In genomic region chr17:27628376-27628775, GRCh38 we compare ENCODE assay signal across 18 cellular contexts. TPM values are rescaled to one million over a fixed set of nuclear protein-coding genes. Genes with fewer than 3 reads are reported as not detected.
DNase-seq lines count a peak whose midpoint lies in the region; ATAC-seq, FAIRE-seq and TF ChIP-seq lines count a peak whose summit lies in the region.
"Had no signal": no experiment of that assay in that cellular context is flagged by ENCODE, and none has a peak within 500 bp of the region (broad histone marks: within the 10 kb centered on the region; RNA-seq: fewer than 3 reads in every experiment).

No MANE protein-coding gene starts in this region.

- no peak overlapping the region for H3K9ac ChIP-seq in GM12878 (ENCODE audit: control insufficient read depth, insufficient read depth, low read length)
- H3K9ac ChIP-seq: GM23248, KMS-11 had no signal

- H3K27ac Mint-ChIP-seq in activated CD8-positive, alpha-beta memory T cell treated with anti-CD3 and anti-CD28 coated beads, Interleukin-2, amount 10 ng/mL, durations not matched to agents 7 days and 5 days, result peak overlapping the region; percentile 35
- peak overlapping the region; percentile 3 for H3K27ac Mint-ChIP-seq in CD4-positive, alpha-beta T cell

- H3K27me3 ChIP-seq in CD4-positive, alpha-beta T cell (ENCODE audit: control insufficient read depth, insufficient read depth, low read length), result no peaks in the 10 kb centered on the region
- no peaks in the 10 kb centered on the region for H3K27me3 ChIP-seq in GM12878 (replicated peaks in 1 of 2; ENCODE audit: control insufficient read depth in 2 of 2, insufficient read depth in 2 of 2, low read length in 1 of 2)

- H3K36me3 Mint-ChIP-seq in activated CD8-positive, alpha-beta memory T cell treated with anti-CD3 and anti-CD28 coated beads, Interleukin-2, amount 10 ng/mL, durations not matched to agents 7 days and 5 days, result peaks cover 24% of the 10 kb centered on the region
- H3K36me3 Mint-ChIP-seq in CD4-positive, alpha-beta T cell (ENCODE audit: low read depth), result peaks cover 10% of the 10 kb centered on the region

- H3K27ac ChIP-seq in CD4-positive, alpha-beta T cell (ENCODE audit: low read depth, low read length), result no peak overlapping the region
- no peak overlapping the region for H3K27ac ChIP-seq in GM12878 (ENCODE audit: control insufficient read depth, insufficient read depth)
- H3K27ac ChIP-seq: GM23248, HL-60, KMS-11 had no signal

- no peak overlapping the region for H3K4me3 Mint-ChIP-seq in activated CD8-positive, alpha-beta memory T cell treated with anti-CD3 and anti-CD28 coated beads, Interleukin-2, amount 10 ng/mL, durations not matched to agents 7 days and 5 days
- peak overlapping the region; percentile 28 for H3K4me3 Mint-ChIP-seq in CD4-positive, alpha-beta T cell

- SMC1A ChIA-PET in GM12878 (lab: Charles Lee; ENCODE audit: uncharacterized antibody, unreplicated experiment), result no interaction called here

- peaks cover 7% of the 10 kb centered on the region for H3K4me1 ChIP-seq in GM12878 (ENCODE audit: control insufficient read depth, insufficient read depth, low read length)
- H3K4me1 ChIP-seq: HAP-1 had no signal

- WGBS in GM12878 (ENCODE audit: insufficient coverage, insufficient replicate concordance, low lambda C conversion rate, missing lambda C conversion rate), result 98% methylated on average over 5 of the region's 5 CpGs

- no peaks in the 10 kb centered on the region for H3K9me3 Mint-ChIP-seq in activated CD8-positive, alpha-beta memory T cell treated with anti-CD3 and anti-CD28 coated beads, Interleukin-2, amount 10 ng/mL, durations not matched to agents 7 days and 5 days (ENCODE audit: low read depth)
- H3K9me3 Mint-ChIP-seq in CD4-positive, alpha-beta T cell, result no peaks in the 10 kb centered on the region

- no peak for TF ChIP-seq CTCF in CD4-positive, alpha-beta T cell (IDR thresholded peaks at IDR 0.05)
- TF ChIP-seq CTCF in GM12878 (IDR thresholded peaks at IDR 0.05 in 2 of 3, conservative IDR thresholded peaks at IDR 0.05 in 1 of 3; ENCODE audit: control insufficient read depth in 2 of 3, extremely low read depth in 1 of 3, insufficient read depth in 1 of 3, low read depth in 3 of 3, low read length in 3 of 3), result no peak

- no peak for TF ChIP-seq POLR2A in GM12878 (IDR thresholded peaks at IDR 0.05; ENCODE audit: low read depth, low read length)

- intact Hi-C loops in CD4-positive, alpha-beta T cell (cut with DNase I, micrococcal nuclease), result no loop called here
- intact Hi-C loops in GM12878 (cut with micrococcal nuclease; ENCODE audit: unreplicated experiment), result no loop called here

- no peak overlapping the region for H2AFZ ChIP-seq in GM12878 (ENCODE audit: control insufficient read depth, low read depth, low read length)
- H2AFZ ChIP-seq: GM23248 had no signal

- POLR2A ChIA-PET in CD4-positive, alpha-beta T cell (lab: Charles Lee), result no interaction called here
- POLR2A ChIA-PET in GM12878 (lab: Charles Lee), result no interaction called here

- FAIRE-seq in GM12878 (lab: Jason Lieb, UNC), result no peak
- FAIRE-seq: RCC 7860 had no signal

- CTCF ChIA-PET in activated CD8-positive, alpha-beta memory T cell treated with anti-CD3 and anti-CD28 coated beads, Interleukin-2, amount 10 ng/mL, durations not matched to agents 7 days and 5 days (lab: Charles Lee), result interaction anchor here (0.9 to 1.9 kb wide), 4 partner anchors 18 to 390 kb away, joined by 3 to 5 read pairs (median 3); no protein-coding TSS in a partner anchor
- CTCF ChIA-PET in CD4-positive, alpha-beta T cell (lab: Charles Lee), result no interaction called here
- CTCF ChIA-PET in GM12878 (lab: Yijun Ruan, JAX), result no interaction called here

- H3K4me2 ChIP-seq in GM12878 (ENCODE audit: control insufficient read depth, insufficient read depth), result no peak overlapping the region
- H3K4me2 ChIP-seq: KMS-11 had no signal

- in situ Hi-C loops in GM12878 (cut with MboI), result no loop called here

- TF ChIP-seq RAD21 in GM12878 (IDR thresholded peaks at IDR 0.05; ENCODE audit: insufficient read depth, low read depth, low read length), result no peak

- peaks cover 25% of the 10 kb centered on the region for H3K79me2 ChIP-seq in GM12878 (ENCODE audit: control insufficient read depth, insufficient read depth, low read length)

- no peak for TF ChIP-seq EP300 in GM12878 (IDR thresholded peaks at IDR 0.05; ENCODE audit: borderline replicate concordance in 1 of 2, control insufficient read depth in 1 of 2, low read depth in 2 of 2, low read length in 2 of 2)

- peak; percentile 26 for ATAC-seq in activated CD8-positive, alpha-beta memory T cell treated with anti-CD3 and anti-CD28 coated beads, Interleukin-2, amount 10 ng/mL, durations not matched to agents 7 days and 5 days
- no peak for ATAC-seq in CD4-positive, alpha-beta T cell (ENCODE audit: poor library complexity)
- ATAC-seq in GM12878, result no peak
- no peak for ATAC-seq in HG03457 (IDR thresholded peaks at IDR 0.05; ENCODE audit: unreplicated experiment)
- ATAC-seq: Right ventricle myocardium inferior had no signal

- H4K20me1 ChIP-seq in GM12878 (ENCODE audit: control insufficient read depth, insufficient read depth), result no peaks in the 10 kb centered on the region

- H3K9me3 ChIP-seq in CD4-positive, alpha-beta T cell (ENCODE audit: control insufficient read depth, low read length), result no peaks in the 10 kb centered on the region
- no peaks in the 10 kb centered on the region; the same call in 2 of the 3 replicates for H3K9me3 ChIP-seq in GM12878 (replicated peaks; ENCODE audit: control insufficient read depth, insufficient read depth, low read length)
- H3K9me3 ChIP-seq: HAP-1 had no signal

- H3K4me1 Mint-ChIP-seq in activated CD8-positive, alpha-beta memory T cell treated with anti-CD3 and anti-CD28 coated beads, Interleukin-2, amount 10 ng/mL, durations not matched to agents 7 days and 5 days, result peaks cover 48% of the 10 kb centered on the region
- peaks cover 22% of the 10 kb centered on the region for H3K4me1 Mint-ChIP-seq in CD4-positive, alpha-beta T cell (ENCODE audit: low read depth)

- RAD21 ChIA-PET in GM12878 (lab: Charles Lee; ENCODE audit: unreplicated experiment), result no interaction called here

- peak; percentile 68 for DNase-seq in activated CD8-positive, alpha-beta memory T cell treated with anti-CD3 and anti-CD28 coated beads, Interleukin-2, amount 10 ng/mL, durations not matched to agents 7 days and 5 days
- DNase-seq in activated CD8-positive, alpha-beta memory T cell treated with anti-CD3 and anti-CD28 coated beads, Interleukin-2, amount 50 U/mL, for 4 hours, result no peak
- DNase-seq in CD4-positive, alpha-beta T cell, result no peak
- DNase-seq in D341Med (ENCODE audit: low spot score), result peak; percentile 14
- no peak for DNase-seq in GM12878 (ENCODE audit: low read depth, low spot score)
- DNase-seq in inferior parietal cortex (ENCODE audit: extremely low spot score), result no peak
- DNase-seq: C1 segment of cervical spinal cord, DMS79 treated with DMSO at 0.1 percent for 48 hours, GM23248, MV-4-11, NCI-H1694 treated with DMSO at 0.1 percent for 48 hours, NCI-H748 treated with DMSO at 0.1 percent for 48 hours had no signal

- H3K36me3 ChIP-seq in GM12878 (ENCODE audit: control insufficient read depth in 2 of 2, insufficient read depth in 2 of 2, low read length in 1 of 2), result peaks cover 3 to 13% of the 10 kb centered on the region in 2 experiments; a peak in 3 of 4 replicates
- H3K36me3 ChIP-seq: HAP-1 had no signal

- no TSS peak for BruUV-seq in GM12878 (replicated peaks; lab: Mats Ljungman, UMichigan)

- H3K4me3 ChIP-seq in GM12878, result no peak overlapping the region
- H3K4me3 ChIP-seq: GM23248, HAP-1 had no signal

- no peaks in the 10 kb centered on the region for H3K27me3 Mint-ChIP-seq in activated CD8-positive, alpha-beta memory T cell treated with anti-CD3 and anti-CD28 coated beads, Interleukin-2, amount 10 ng/mL, durations not matched to agents 7 days and 5 days
- H3K27me3 Mint-ChIP-seq in CD4-positive, alpha-beta T cell, result no peaks in the 10 kb centered on the region

TF ChIP-seq in GM12878, 131 proteins besides CTCF, POLR2A, EP300 and RAD21 (continues in another document):
- TF ChIP-seq RUNX3 (IDR thresholded peaks at IDR 0.05; ENCODE audit: low read length) (peak; percentile 36; the same call in 1 of the 2 replicates), MLLT1 (IDR thresholded peaks at IDR 0.05) (no peak)

RNA-seq across cellular contexts. Expression of gene LGALS9, which starts 2.6 kb away (rescaled TPM):
- 100 to 1,000 TPM; 150 to 305 TPM for total RNA-seq in activated CD8-positive, alpha-beta memory T cell treated with anti-CD3 and anti-CD28 coated beads, Interleukin-2, amount 10 ng/mL, durations not matched to agents 7 days and 5 days
- 10 to 100 TPM; 38.3 to 39.8 TPM for total RNA-seq in CD4-positive, alpha-beta T cell
- total RNA-seq in GM12878 (2013; cell fraction: nucleolus; rRNA removed), result 94.1 and 105 TPM in 2 replicates
- total RNA-seq in GM12878 (2014; rRNA removed) (169 and 177 TPM in 2 replicates), GM12878 (2014; rRNA removed; fragmentation: Illumina TruSeq; extraction: Trizol) (115 and 119 TPM in 2 replicates), GM12878 (2021) (246 and 254 TPM in 2 replicates)
- polyA plus RNA-seq in GM12878 (2011; ENCODE audit: low read depth), result 228 TPM
- polyA plus RNA-seq in GM12878 (2011; rRNA removed) (88.7 and 223 TPM in 2 replicates), GM12878 (2014; fragmentation: Illumina TruSeq; extraction: Trizol) (180 and 294 TPM in 2 replicates), GM12878 (2014; fragmentation: Nextera tagmentation; extraction: Ambion mirVana) (10 to 100 TPM; 22.5 to 30.2 TPM), GM12878 (2014; rRNA removed) (245 and 252 TPM in 2 replicates), GM12878 (2016; fragmentation: Nextera tagmentation; extraction: Ambion mirVana) (100 to 1,000 TPM; 133 to 142 TPM)
- 295 and 353 TPM in 2 replicates for polyA plus RNA-seq in GM12878 (2011; cell fraction: cytosol; rRNA removed)
- 331 and 338 TPM in 2 replicates for polyA plus RNA-seq in GM12878 (2011; cell fraction: nucleus; rRNA removed)
- polyA plus RNA-seq in GM12878 (2012), result 364 and 368 TPM in 2 replicates
- 283 and 449 TPM in 2 replicates for polyA minus RNA-seq in GM12878 (2011; rRNA and poly(A)+ RNA removed)
- polyA minus RNA-seq in GM12878 (2011; cell fraction: cytosol; rRNA and poly(A)+ RNA removed), result 110 and 112 TPM in 2 replicates
- polyA minus RNA-seq in GM12878 (2011; cell fraction: nucleus; rRNA and poly(A)+ RNA removed), result 106 and 139 TPM in 2 replicates

Comparison
In these comparisons a context has a peak if more than half of its experiments do, and no peak if none do; other contexts are left out.
1. DNase-seq: peak in activated CD8-positive, alpha-beta memory T cell treated with anti-CD3 and anti-CD28 coated beads, Interleukin-2, amount 10 ng/mL, durations not matched to agents 7 days and 5 days (single experiment) and D341Med (single experiment); none in activated CD8-positive, alpha-beta memory T cell treated with anti-CD3 and anti-CD28 coated beads, Interleukin-2, amount 50 U/mL, for 4 hours (single experiment), CD4-positive, alpha-beta T cell (0 of 10), GM12878 (single experiment) and inferior parietal cortex (single experiment).